In genomic region chr5:167743685-167744084, GRCh38 we compare ENCODE assay signal across 1 cellular context.
TF ChIP-seq lines count a peak whose summit lies in the region.

No MANE protein-coding gene starts in this region.

TF ChIP-seq in SK-N-SH, 30 proteins besides CTCF, POLR2A, EP300 and RAD21 (continued from another document):
- TF ChIP-seq IRF3 (IDR thresholded peaks at IDR 0.05; ENCODE audit: low read depth, low read length), result no peak
- TF ChIP-seq CHD2 (IDR thresholded peaks at IDR 0.05; ENCODE audit: low read length, partially characterized antibody), result no peak
- peak; percentile 47; the same call in 1 of the 2 replicates for TF ChIP-seq FOSL2 (IDR thresholded peaks at IDR 0.05; ENCODE audit: borderline replicate concordance, low read depth)
- no peak for TF ChIP-seq USF2 (IDR thresholded peaks at IDR 0.05; ENCODE audit: borderline replicate concordance, low read depth, low read length)
- peak; percentile 41; the same call in 1 of the 2 replicates for TF ChIP-seq TEAD4 (IDR thresholded peaks at IDR 0.05; ENCODE audit: borderline replicate concordance, insufficient read depth)
- TF ChIP-seq FOXM1 (IDR thresholded peaks at IDR 0.05; ENCODE audit: low read depth), result no peak
- TF ChIP-seq, protein P1, sequence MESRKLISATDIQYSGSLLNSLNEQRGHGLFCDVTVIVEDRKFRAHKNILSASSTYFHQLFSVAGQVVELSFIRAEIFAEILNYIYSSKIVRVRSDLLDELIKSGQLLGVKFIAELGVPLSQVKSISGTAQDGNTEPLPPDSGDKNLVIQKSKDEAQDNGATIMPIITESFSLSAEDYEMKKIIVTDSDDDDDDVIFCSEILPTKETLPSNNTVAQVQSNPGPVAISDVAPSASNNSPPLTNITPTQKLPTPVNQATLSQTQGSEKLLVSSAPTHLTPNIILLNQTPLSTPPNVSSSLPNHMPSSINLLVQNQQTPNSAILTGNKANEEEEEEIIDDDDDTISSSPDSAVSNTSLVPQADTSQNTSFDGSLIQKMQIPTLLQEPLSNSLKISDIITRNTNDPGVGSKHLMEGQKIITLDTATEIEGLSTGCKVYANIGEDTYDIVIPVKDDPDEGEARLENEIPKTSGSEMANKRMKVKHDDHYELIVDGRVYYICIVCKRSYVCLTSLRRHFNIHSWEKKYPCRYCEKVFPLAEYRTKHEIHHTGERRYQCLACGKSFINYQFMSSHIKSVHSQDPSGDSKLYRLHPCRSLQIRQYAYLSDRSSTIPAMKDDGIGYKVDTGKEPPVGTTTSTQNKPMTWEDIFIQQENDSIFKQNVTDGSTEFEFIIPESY (IDR thresholded peaks at IDR 0.05; ENCODE audit: borderline replicate concordance, low read depth), result no peak
- no peak for TF ChIP-seq GATA2 (CRISPR knock-in tag; IDR thresholded peaks at IDR 0.05)
- no peak for TF ChIP-seq RFX5 (IDR thresholded peaks at IDR 0.05; ENCODE audit: low read length)
- no peak for TF ChIP-seq MEF2A (IDR thresholded peaks at IDR 0.05; ENCODE audit: borderline replicate concordance, low read depth)
- no peak for TF ChIP-seq SMC3 (IDR thresholded peaks at IDR 0.05; ENCODE audit: low read depth, low read length)
- TF ChIP-seq TCF12 (IDR thresholded peaks at IDR 0.05), result peak; percentile 79
- no peak for TF ChIP-seq YY1 (IDR thresholded peaks at IDR 0.05; ENCODE audit: low read depth)
- no peak for TF ChIP-seq USF1 (IDR thresholded peaks at IDR 0.05; ENCODE audit: borderline replicate concordance, low read depth)
- no peak for TF ChIP-seq POLR2AphosphoS5 (IDR thresholded peaks at IDR 0.05; ENCODE audit: low read depth, low read length)
- no peak for TF ChIP-seq RCOR1 (IDR thresholded peaks at IDR 0.05; ENCODE audit: low read length)
- TF ChIP-seq, protein P2, sequence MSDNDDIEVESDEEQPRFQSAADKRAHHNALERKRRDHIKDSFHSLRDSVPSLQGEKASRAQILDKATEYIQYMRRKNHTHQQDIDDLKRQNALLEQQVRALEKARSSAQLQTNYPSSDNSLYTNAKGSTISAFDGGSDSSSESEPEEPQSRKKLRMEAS (IDR thresholded peaks at IDR 0.05; ENCODE audit: low read depth), result no peak
- no peak for TF ChIP-seq NRF1 (IDR thresholded peaks at IDR 0.05; ENCODE audit: low read depth, low read length)
